1 cellular context compared by ENCODE assay signal in genomic region chr18:7261199-7261598, GRCh38.
A peak's percentile ranks its signal among the peaks of the same experiment; 100 is the strongest.
TF ChIP-seq lines count a peak whose summit lies in the region.

No MANE protein-coding gene starts in this region.

TF ChIP-seq in liver, 16 proteins besides CTCF, POLR2A, EP300 and RAD21 (continued from another document):
- TF ChIP-seq, protein P1, sequence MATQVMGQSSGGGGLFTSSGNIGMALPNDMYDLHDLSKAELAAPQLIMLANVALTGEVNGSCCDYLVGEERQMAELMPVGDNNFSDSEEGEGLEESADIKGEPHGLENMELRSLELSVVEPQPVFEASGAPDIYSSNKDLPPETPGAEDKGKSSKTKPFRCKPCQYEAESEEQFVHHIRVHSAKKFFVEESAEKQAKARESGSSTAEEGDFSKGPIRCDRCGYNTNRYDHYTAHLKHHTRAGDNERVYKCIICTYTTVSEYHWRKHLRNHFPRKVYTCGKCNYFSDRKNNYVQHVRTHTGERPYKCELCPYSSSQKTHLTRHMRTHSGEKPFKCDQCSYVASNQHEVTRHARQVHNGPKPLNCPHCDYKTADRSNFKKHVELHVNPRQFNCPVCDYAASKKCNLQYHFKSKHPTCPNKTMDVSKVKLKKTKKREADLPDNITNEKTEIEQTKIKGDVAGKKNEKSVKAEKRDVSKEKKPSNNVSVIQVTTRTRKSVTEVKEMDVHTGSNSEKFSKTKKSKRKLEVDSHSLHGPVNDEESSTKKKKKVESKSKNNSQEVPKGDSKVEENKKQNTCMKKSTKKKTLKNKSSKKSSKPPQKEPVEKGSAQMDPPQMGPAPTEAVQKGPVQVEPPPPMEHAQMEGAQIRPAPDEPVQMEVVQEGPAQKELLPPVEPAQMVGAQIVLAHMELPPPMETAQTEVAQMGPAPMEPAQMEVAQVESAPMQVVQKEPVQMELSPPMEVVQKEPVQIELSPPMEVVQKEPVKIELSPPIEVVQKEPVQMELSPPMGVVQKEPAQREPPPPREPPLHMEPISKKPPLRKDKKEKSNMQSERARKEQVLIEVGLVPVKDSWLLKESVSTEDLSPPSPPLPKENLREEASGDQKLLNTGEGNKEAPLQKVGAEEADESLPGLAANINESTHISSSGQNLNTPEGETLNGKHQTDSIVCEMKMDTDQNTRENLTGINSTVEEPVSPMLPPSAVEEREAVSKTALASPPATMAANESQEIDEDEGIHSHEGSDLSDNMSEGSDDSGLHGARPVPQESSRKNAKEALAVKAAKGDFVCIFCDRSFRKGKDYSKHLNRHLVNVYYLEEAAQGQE (IDR thresholded peaks at IDR 0.05), result no peak
- peak; percentile 42 to 60 for TF ChIP-seq RXRA (IDR thresholded peaks at IDR 0.05)
